In the genomic region with DNA sequence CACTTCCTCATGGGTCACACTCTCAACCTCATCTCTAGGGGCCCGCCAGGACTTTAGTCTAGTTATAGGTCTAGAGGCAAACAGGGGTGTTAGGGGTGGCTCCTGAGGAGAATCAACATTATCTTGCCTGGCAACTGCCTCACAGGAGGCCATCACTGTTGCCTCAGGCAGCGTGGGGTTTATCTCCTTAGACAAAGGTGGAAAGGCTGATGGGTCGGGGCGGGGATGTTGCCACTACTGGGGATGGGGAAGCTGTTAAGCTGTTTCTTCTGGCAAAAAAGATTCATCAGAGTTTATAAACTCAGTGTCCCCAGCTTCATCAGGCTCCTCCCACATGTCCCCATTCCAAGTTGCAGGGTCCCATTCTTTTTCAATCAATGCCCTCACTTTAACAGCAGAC, we compare ENCODE assay signal across 3 cellular contexts. TPM values are rescaled to one million over a fixed set of nuclear protein-coding genes. Genes with fewer than 3 reads are reported as not detected.
"Had no signal": no experiment of that assay in that cellular context is flagged by ENCODE, and none has a peak within 500 bp of the region (broad histone marks: within the 10 kb centered on the region; RNA-seq: fewer than 3 reads in every experiment).

No MANE protein-coding gene starts in this region.

RNA-seq across cellular contexts. Expression of gene FBLN1, which starts 58.1 kb away (rescaled TPM):
- total RNA-seq: naive thymus-derived CD8-positive, alpha-beta T cell; natural killer cell treated with Interleukin-12 subunit alpha and Interleukin-12 subunit beta and Interleukin-15 and Interleukin-18, amount 100 ng/mL, for 72 hours had no signal
- polyA plus RNA-seq: naive thymus-derived CD4-positive, alpha-beta T cell; naive thymus-derived CD8-positive, alpha-beta T cell had no signal
